8 cellular contexts compared by ENCODE assay signal in genomic region chr14:65179918-65180724, GRCh38.
DNase-seq lines count a peak whose midpoint lies in the region; ATAC-seq, FAIRE-seq and TF ChIP-seq lines count a peak whose summit lies in the region.

No MANE protein-coding gene starts in this region.

- H3K27me3 Mint-ChIP-seq in T-helper 2 cell treated with Interferon-gamma antibody and Interleukin-4, amounts not matched to agents 5 μg/mL and 100 μg/mL, for 36 hours (ENCODE audit: low read depth), result no peaks in the 10 kb centered on the region
- H3K27me3 Mint-ChIP-seq in CD8-positive, alpha-beta memory T cell, result peaks cover 1 to 3% of the 10 kb centered on the region in 2 donors

- POLR2A ChIA-PET in CD8-positive, alpha-beta memory T cell (lab: Charles Lee), result no interaction called here

- H3K4me1 ChIP-seq in CD8-positive, alpha-beta memory T cell (ENCODE audit: insufficient read depth, low read length), result no peaks in the 10 kb centered on the region
- no peaks in the 10 kb centered on the region for H3K4me1 ChIP-seq in kidney (ENCODE audit: control insufficient read depth in 1 of 2, insufficient read depth in 1 of 2, low read depth in 1 of 2, low read length in 2 of 2)

- H3K9ac ChIP-seq in kidney (ENCODE audit: low read length in 2 of 2), result no peak overlapping the region

- no peak for FAIRE-seq in kidney (lab: Jason Lieb, UNC)

- peaks cover 19% of the 10 kb centered on the region for H3K4me1 Mint-ChIP-seq in T-helper 2 cell treated with Interferon-gamma antibody and Interleukin-4, amounts not matched to agents 5 μg/mL and 100 μg/mL, for 36 hours (ENCODE audit: low read depth)
- H3K4me1 Mint-ChIP-seq in CD8-positive, alpha-beta memory T cell, result peaks cover 2 to 10% (median 6%) of the 10 kb centered on the region in 3 donors

- H3K27ac ChIP-seq in CD8-positive, alpha-beta memory T cell (ENCODE audit: low read depth, low read length), result no peak overlapping the region
- no peak overlapping the region for H3K27ac ChIP-seq in kidney (ENCODE audit: low read depth in 2 of 2, low read length in 2 of 2)

- no peaks in the 10 kb centered on the region for H3K9me3 ChIP-seq in CD8-positive, alpha-beta memory T cell (ENCODE audit: low read length)
- peaks cover 0 to 5% of the 10 kb centered on the region in 2 donors for H3K9me3 ChIP-seq in kidney (ENCODE audit: control insufficient read depth in 1 of 2, low read length in 2 of 2)

- H3K36me3 ChIP-seq in CD8-positive, alpha-beta memory T cell (ENCODE audit: insufficient read depth, low read length), result no peaks in the 10 kb centered on the region
- no peaks in the 10 kb centered on the region for H3K36me3 ChIP-seq in kidney (ENCODE audit: control insufficient read depth in 1 of 2, insufficient read depth in 2 of 2, low read length in 2 of 2)

- intact Hi-C loops in kidney (cut with DNase I), result no loop called here

- H3K4me3 ChIP-seq in fibroblast of the aortic adventitia (ENCODE audit: low read depth, low read length) (no peak overlapping the region), kidney (ENCODE audit: low read length in 2 of 2) (no peak overlapping the region)
- no peak overlapping the region for H3K4me3 ChIP-seq in CD8-positive, alpha-beta memory T cell (ENCODE audit: low read length)

- peaks cover 6% of the 10 kb centered on the region for H3K36me3 Mint-ChIP-seq in T-helper 2 cell treated with Interferon-gamma antibody and Interleukin-4, amounts not matched to agents 5 μg/mL and 100 μg/mL, for 36 hours (ENCODE audit: low read depth)
- H3K36me3 Mint-ChIP-seq in CD8-positive, alpha-beta memory T cell, result no peaks in the 10 kb centered on the region

- peak; percentile 88 for DNase-seq in AG08395 (ENCODE audit: low spot score)
- DNase-seq in GM19238 (ENCODE audit: insufficient read length, low spot score), result peak; percentile 46
- DNase-seq in T-helper 2 cell treated with Interferon-gamma antibody and Interleukin-4, amounts not matched to agents 5 μg/mL and 100 μg/mL, for 36 hours (ENCODE audit: low spot score), result peak; percentile 59
- DNase-seq in fibroblast of the aortic adventitia (ENCODE audit: low read depth), result peak; percentile 96
- DNase-seq in stimulated activated CD4-positive, alpha-beta T cell treated with anti-CD3 and anti-CD28 coated beads, Interleukin-2, amount 100 ng/mL, for 48 hours, result peak; percentile 30 to 37
- no peak for DNase-seq in CD8-positive, alpha-beta memory T cell
- no peak for DNase-seq in kidney

- ATAC-seq in HG03108 (IDR thresholded peaks at IDR 0.05; ENCODE audit: unreplicated experiment), result peak; percentile 88

- TF ChIP-seq CTCF in fibroblast of the aortic adventitia (IDR thresholded peaks at IDR 0.05; ENCODE audit: insufficient read depth, low read length) (no peak), kidney (IDR thresholded peaks at IDR 0.05; ENCODE audit: borderline replicate concordance, extremely low read depth, insufficient read depth) (no peak)

- H3K27me3 ChIP-seq in CD8-positive, alpha-beta memory T cell (ENCODE audit: insufficient read depth, low read length, poor library complexity, severe bottlenecking), result no peaks in the 10 kb centered on the region

- peak overlapping the region; percentile 16 for H3K27ac Mint-ChIP-seq in T-helper 2 cell treated with Interferon-gamma antibody and Interleukin-4, amounts not matched to agents 5 μg/mL and 100 μg/mL, for 36 hours
- peak overlapping the region in 1 of 8 donors; percentile 32 for H3K27ac Mint-ChIP-seq in CD8-positive, alpha-beta memory T cell

- peaks cover 22% of the 10 kb centered on the region for H3K9me3 Mint-ChIP-seq in T-helper 2 cell treated with Interferon-gamma antibody and Interleukin-4, amounts not matched to agents 5 μg/mL and 100 μg/mL, for 36 hours
- H3K9me3 Mint-ChIP-seq in CD8-positive, alpha-beta memory T cell, result peaks cover 11 to 14% (median 14%) of the 10 kb centered on the region in 5 donors

- H3K4me3 Mint-ChIP-seq in T-helper 2 cell treated with Interferon-gamma antibody and Interleukin-4, amounts not matched to agents 5 μg/mL and 100 μg/mL, for 36 hours, result no peak overlapping the region
- no peak overlapping the region for H3K4me3 Mint-ChIP-seq in CD8-positive, alpha-beta memory T cell

- CTCF ChIA-PET in CD8-positive, alpha-beta memory T cell (lab: Charles Lee), result no interaction called here

Comparison
In these comparisons a context has a peak if more than half of its experiments do, and no peak if none do; other contexts are left out.
1. DNase-seq: peak in AG08395 (single experiment), GM19238 (single experiment), T-helper 2 cell treated with Interferon-gamma antibody and Interleukin-4, amounts not matched to agents 5 μg/mL and 100 μg/mL, for 36 hours (single experiment), fibroblast of the aortic adventitia (single experiment) and stimulated activated CD4-positive, alpha-beta T cell treated with anti-CD3 and anti-CD28 coated beads, Interleukin-2, amount 100 ng/mL, for 48 hours (2 of 2); none in CD8-positive, alpha-beta memory T cell (0 of 5) and kidney (single experiment).